Comparison of ENCODE assay signal across 8 cellular contexts in the genomic region with DNA sequence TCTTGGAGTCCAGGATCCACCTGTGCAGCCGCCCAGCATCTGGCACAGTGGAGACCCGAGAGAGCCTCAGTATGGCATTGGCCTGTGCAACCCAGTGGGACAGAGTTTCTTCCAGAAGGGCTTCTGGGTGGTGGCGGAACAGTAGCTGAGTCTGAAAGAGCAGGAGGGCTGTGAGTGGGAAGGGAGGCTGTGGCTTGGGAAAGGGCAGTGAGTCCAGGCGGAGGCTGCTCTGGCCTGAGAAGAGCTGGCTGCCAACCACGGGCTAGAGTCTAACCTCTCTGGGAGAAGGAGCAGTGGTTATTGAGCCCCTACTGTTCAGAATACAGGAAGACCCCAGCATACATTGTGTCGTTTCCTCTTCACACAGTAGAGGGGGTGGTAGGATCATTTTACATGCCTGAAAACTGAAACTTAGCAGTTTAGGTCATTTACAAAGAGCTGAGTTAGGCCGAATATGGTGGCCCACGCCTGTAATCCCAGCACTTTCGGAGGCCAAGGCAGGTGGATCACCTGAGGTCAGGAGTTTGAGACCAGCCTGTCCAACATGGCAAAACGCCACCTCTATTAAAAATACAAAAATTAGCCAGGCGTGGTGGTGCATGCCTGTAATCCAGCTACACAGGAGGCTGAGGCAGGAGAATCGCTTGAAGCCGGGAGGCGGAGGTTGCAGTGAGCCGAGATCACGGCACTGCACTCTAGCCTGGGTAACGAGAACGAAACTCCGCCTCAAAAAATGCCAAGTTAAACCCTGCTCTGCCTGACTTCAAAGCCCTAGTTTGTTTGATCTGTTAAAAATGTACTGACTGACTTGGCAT. TPM values are rescaled to one million over a fixed set of nuclear protein-coding genes. Genes with fewer than 3 reads are reported as not detected.
A peak's percentile ranks its signal among the peaks of the same experiment; 100 is the strongest.
DNase-seq lines count a peak whose midpoint lies in the region; ATAC-seq, FAIRE-seq and TF ChIP-seq lines count a peak whose summit lies in the region.

No MANE protein-coding gene starts in this region.

- H3K36me3 Mint-ChIP-seq in CD4-positive, CD25-positive, alpha-beta regulatory T cell = peaks cover 10% of the 10 kb centered on the region

- DNase-seq in CD4-positive, CD25-positive, alpha-beta regulatory T cell = peak; percentile 50 to 82 (median 79)
- DNase-seq in LNCaP clone FGC (ENCODE audit: low read depth) (no peak), amniotic epithelial cell (ENCODE audit: low read depth) (peak; percentile 41), G401 (ENCODE audit: low spot score) (no peak), urothelium cell line (ENCODE audit: low spot score) (no peak)
- DNase-seq in stimulated activated naive CD8-positive, alpha-beta T cell treated with anti-CD3 and anti-CD28 coated beads, Interleukin-15, Interleukin-2, amounts not matched to agents 100 U/mL and 50 U/mL, for 24 hours = no peak

- peak overlapping the region; percentile 95 to 99 (median 99) for H3K27ac Mint-ChIP-seq in CD4-positive, CD25-positive, alpha-beta regulatory T cell

- peak; percentile 37 to 43 for ATAC-seq in CD4-positive, CD25-positive, alpha-beta regulatory T cell (ENCODE audit: low read depth in 2 of 2)
- peak; percentile 38 for ATAC-seq in GM21360 (IDR thresholded peaks at IDR 0.05; ENCODE audit: unreplicated experiment)
- peak; percentile 29 for ATAC-seq in stimulated activated naive CD8-positive, alpha-beta T cell treated with anti-CD3 and anti-CD28 coated beads, Interleukin-15, Interleukin-2, amounts not matched to agents 100 U/mL and 50 U/mL, for 24 hours

- H3K4me3 ChIP-seq in CD4-positive, CD25-positive, alpha-beta regulatory T cell (ENCODE audit: low read depth, low read length) = peak overlapping the region; percentile 93
- peak overlapping the region; percentile 6; the same call in 1 of the 2 replicates for H3K4me3 ChIP-seq in LNCaP clone FGC (ENCODE audit: low read depth, low read length)
- peak overlapping the region; percentile 96 for H3K4me3 ChIP-seq in iPS-20b (ENCODE audit: low read length)

- peaks cover 86% of the 10 kb centered on the region for H3K4me1 ChIP-seq in CD4-positive, CD25-positive, alpha-beta regulatory T cell (ENCODE audit: control insufficient read depth, insufficient read depth, low read length, poor library complexity, severe bottlenecking)
- peaks cover 27% of the 10 kb centered on the region; the same call in 1 of the 2 replicates for H3K4me1 ChIP-seq in iPS-20b (ENCODE audit: insufficient read depth, low read length)

- in situ Hi-C loops in G401 (cut with HindIII; ENCODE audit: low sequenced_read_pairs) = no loop called here

- no peaks in the 10 kb centered on the region for H3K27me3 ChIP-seq in CD4-positive, CD25-positive, alpha-beta regulatory T cell (ENCODE audit: control insufficient read depth, insufficient read depth, low read length)
- H3K27me3 ChIP-seq in iPS-20b (ENCODE audit: insufficient read depth, low read length) = no peaks in the 10 kb centered on the region

- no peak for TF ChIP-seq CTCF in LNCaP clone FGC (IDR thresholded peaks at IDR 0.05; ENCODE audit: control insufficient read depth, extremely low read depth, insufficient read depth)

- peak overlapping the region; percentile 90 for H3K27ac ChIP-seq in CD4-positive, CD25-positive, alpha-beta regulatory T cell (ENCODE audit: insufficient read depth, low read length, poor library complexity, severe bottlenecking)
- H3K27ac ChIP-seq in iPS-20b (ENCODE audit: low read length) = no peak overlapping the region

- H3K4me1 Mint-ChIP-seq in CD4-positive, CD25-positive, alpha-beta regulatory T cell = peaks cover 19 to 82% (median 53%) of the 10 kb centered on the region in 4 donors

- peak overlapping the region; percentile 90 to 96 (median 91) for H3K4me3 Mint-ChIP-seq in CD4-positive, CD25-positive, alpha-beta regulatory T cell

- H3K27me3 Mint-ChIP-seq in CD4-positive, CD25-positive, alpha-beta regulatory T cell = no peaks in the 10 kb centered on the region

- peaks cover 0 to 1% (median 0%) of the 10 kb centered on the region in 7 donors for H3K9me3 Mint-ChIP-seq in CD4-positive, CD25-positive, alpha-beta regulatory T cell

- no peak for FAIRE-seq in urothelium cell line (lab: Jason Lieb, UNC)

- no peaks in the 10 kb centered on the region for H3K9me3 ChIP-seq in CD4-positive, CD25-positive, alpha-beta regulatory T cell (ENCODE audit: control insufficient read depth in 2 of 2, low read length in 2 of 2)
- H3K9me3 ChIP-seq in iPS-20b (ENCODE audit: insufficient read depth, low read depth, low read length) = no peaks in the 10 kb centered on the region

- H3K36me3 ChIP-seq in CD4-positive, CD25-positive, alpha-beta regulatory T cell (ENCODE audit: control insufficient read depth, insufficient read depth, low read length) = peaks cover 13% of the 10 kb centered on the region
- peaks cover 62% of the 10 kb centered on the region for H3K36me3 ChIP-seq in iPS-20b (ENCODE audit: insufficient read depth, low read depth, low read length)

- peak overlapping the region; percentile 93; the same call in 1 of the 2 replicates for H3K9ac ChIP-seq in iPS-20b (ENCODE audit: low read depth, low read length)

RNA-seq across cellular contexts. Expression of a gene that starts 3.2 kb away (rescaled TPM):
- total RNA-seq in CD4-positive, CD25-positive, alpha-beta regulatory T cell = 52.4 TPM
- 10 to 100 TPM; 28.7 to 37.7 (median 35.4) TPM for polyA plus RNA-seq in CD4-positive, CD25-positive, alpha-beta regulatory T cell
- 112 and 148 TPM in 2 replicates for total RNA-seq in G401 (2014; rRNA removed; shearing (Covaris generic))

RNA-seq across cellular contexts. Expression of a gene that starts 14.5 kb away (rescaled TPM):
- 257 TPM for total RNA-seq in CD4-positive, CD25-positive, alpha-beta regulatory T cell
- polyA plus RNA-seq in CD4-positive, CD25-positive, alpha-beta regulatory T cell = 100 to 1,000 TPM; 724 to 832 (median 792) TPM
- total RNA-seq in G401 (2014; rRNA removed; shearing (Covaris generic)) = 6.6 and 12.5 TPM in 2 replicates

Comparison
In these comparisons a context has a peak if more than half of its experiments do, and no peak if none do; other contexts are left out.
1. DNase-seq: peak in CD4-positive, CD25-positive, alpha-beta regulatory T cell (3 of 3) and amniotic epithelial cell (single experiment); none in LNCaP clone FGC (single experiment), stimulated activated naive CD8-positive, alpha-beta T cell treated with anti-CD3 and anti-CD28 coated beads, Interleukin-15, Interleukin-2, amounts not matched to agents 100 U/mL and 50 U/mL, for 24 hours (single experiment), G401 (single experiment) and urothelium cell line (single experiment).
2. H3K4me3 ChIP-seq: peak in every context shown above with its lines; median percentile 96 in iPS-20b; 93 in CD4-positive, CD25-positive, alpha-beta regulatory T cell; 6 in LNCaP clone FGC.
3. RNA of a gene that starts 14.5 kb away (total RNA-seq): 257 TPM in CD4-positive, CD25-positive, alpha-beta regulatory T cell (single experiment); 6.6 to 12.5 TPM in G401; every median in the first group is over 10 times any median in the second.
4. Peak in every context shown above with its lines, with median percentiles within 50 percentile points of each other: ATAC-seq.